2 cellular contexts compared by ENCODE assay signal in genomic region chr11:128488471-128488870, GRCh38.
TF ChIP-seq lines count a peak whose summit lies in the region.

No MANE protein-coding gene starts in this region.

TF ChIP-seq in WTC11, 78 proteins besides CTCF, POLR2A, EP300 and RAD21 (continued from another document and continues in another):
- TF ChIP-seq AFF4 (CRISPR knock-in tag; IDR thresholded peaks at IDR 0.05; ENCODE audit: borderline replicate concordance) (no peak), ATF6 (CRISPR knock-in tag; IDR thresholded peaks at IDR 0.05) (no peak), ZNF281 (CRISPR knock-in tag; IDR thresholded peaks at IDR 0.05) (no peak), MLX (CRISPR knock-in tag; IDR thresholded peaks at IDR 0.05) (no peak), GRHL2 (CRISPR knock-in tag; IDR thresholded peaks at IDR 0.05; ENCODE audit: insufficient replicate concordance, severe bottlenecking) (no peak), GTF2I (CRISPR knock-in tag; conservative IDR thresholded peaks at IDR 0.05) (no peak), CBFB (CRISPR knock-in tag; IDR thresholded peaks at IDR 0.05; ENCODE audit: low read depth) (no peak), JAZF1 (CRISPR knock-in tag; IDR thresholded peaks at IDR 0.05) (no peak), FOXK1 (CRISPR knock-in tag; IDR thresholded peaks at IDR 0.05) (no peak), STAT6 (CRISPR knock-in tag; conservative IDR thresholded peaks at IDR 0.05; ENCODE audit: low read depth) (no peak), USF1 (CRISPR knock-in tag; IDR thresholded peaks at IDR 0.05) (no peak)

TF ChIP-seq in HEK293T, 16 proteins besides CTCF, POLR2A, EP300 and RAD21 (continued from another document):
- no peak for TF ChIP-seq SUZ12 (IDR thresholded peaks at IDR 0.05)
- TF ChIP-seq BHLHE40 (IDR thresholded peaks at IDR 0.05; ENCODE audit: borderline replicate concordance) = no peak
TF ChIP-seq in HEK293T: peak in this region for 0.
